In the genomic region with DNA sequence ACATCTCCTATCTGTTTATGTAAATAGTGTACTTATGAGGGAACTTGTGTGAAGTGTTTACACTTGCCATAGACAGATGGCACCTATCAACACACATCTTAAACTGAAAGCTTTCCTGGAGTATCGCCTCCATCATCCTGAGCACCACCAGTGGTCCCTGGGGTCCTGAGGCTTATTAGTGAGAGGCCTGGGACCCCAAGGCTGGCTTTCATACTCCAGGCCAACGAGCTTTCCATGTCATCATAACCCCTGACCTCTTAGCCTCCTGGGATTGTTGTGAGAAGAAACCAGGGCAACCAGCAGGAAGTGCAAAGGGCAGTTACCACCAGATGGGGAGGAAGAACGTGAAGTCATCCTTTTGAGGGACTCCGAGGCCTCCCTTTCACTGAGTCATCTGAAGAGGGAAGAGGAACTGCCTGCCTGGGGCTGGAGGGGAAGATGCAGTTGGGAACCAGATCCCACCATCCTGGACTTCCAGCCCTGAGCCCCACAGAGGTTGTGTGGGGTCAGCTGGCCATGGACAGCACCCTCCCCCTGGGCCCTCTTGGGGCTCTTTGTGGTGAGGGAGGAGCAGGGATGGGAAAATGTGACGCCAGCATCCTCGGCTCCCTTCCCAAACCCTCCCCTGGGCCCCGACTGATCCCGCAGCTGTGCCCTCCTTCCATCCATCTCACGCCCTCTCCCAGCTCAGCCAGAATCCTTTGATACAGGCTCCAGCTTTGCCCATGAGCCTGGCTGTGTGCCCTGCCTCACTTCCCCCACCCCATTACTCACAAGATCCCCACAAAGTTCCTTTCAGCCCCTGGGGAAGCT, we compare ENCODE assay signal across 1 cellular context.
TF ChIP-seq lines count a peak whose summit lies in the region.

No MANE protein-coding gene starts in this region.

TF ChIP-seq in SK-N-SH treated with all-trans-retinoic acid at 6 μM for 48 hours, 23 proteins besides CTCF, POLR2A, EP300 and RAD21 (continued from another document):
- TF ChIP-seq, protein P1, sequence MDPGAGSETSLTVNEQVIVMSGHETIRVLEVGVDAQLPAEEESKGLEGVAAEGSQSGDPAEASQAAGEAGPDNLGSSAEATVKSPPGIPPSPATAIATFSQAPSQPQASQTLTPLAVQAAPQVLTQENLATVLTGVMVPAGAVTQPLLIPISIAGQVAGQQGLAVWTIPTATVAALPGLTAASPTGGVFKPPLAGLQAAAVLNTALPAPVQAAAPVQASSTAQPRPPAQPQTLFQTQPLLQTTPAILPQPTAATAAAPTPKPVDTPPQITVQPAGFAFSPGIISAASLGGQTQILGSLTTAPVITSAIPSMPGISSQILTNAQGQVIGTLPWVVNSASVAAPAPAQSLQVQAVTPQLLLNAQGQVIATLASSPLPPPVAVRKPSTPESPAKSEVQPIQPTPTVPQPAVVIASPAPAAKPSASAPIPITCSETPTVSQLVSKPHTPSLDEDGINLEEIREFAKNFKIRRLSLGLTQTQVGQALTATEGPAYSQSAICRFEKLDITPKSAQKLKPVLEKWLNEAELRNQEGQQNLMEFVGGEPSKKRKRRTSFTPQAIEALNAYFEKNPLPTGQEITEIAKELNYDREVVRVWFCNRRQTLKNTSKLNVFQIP (CRISPR knock-in tag; IDR thresholded peaks at IDR 0.05; ENCODE audit: borderline replicate concordance, low read depth), result no peak
- TF ChIP-seq CSDC2 (CRISPR knock-in tag; IDR thresholded peaks at IDR 0.05), result no peak
- no peak for TF ChIP-seq TCF4 (CRISPR knock-in tag; IDR thresholded peaks at IDR 0.05; ENCODE audit: borderline replicate concordance)
